In genomic region chr10:38402442-38403346, GRCh38 we compare ENCODE assay signal across 8 cellular contexts.
DNase-seq lines count a peak whose midpoint lies in the region; ATAC-seq, FAIRE-seq and TF ChIP-seq lines count a peak whose summit lies in the region.
"Not testable (repeated sequence)": the region's sequence is repeated elsewhere in the genome, so short reads cannot be mapped to it uniquely, and the experiment has no call there.

No MANE protein-coding gene starts in this region.

- H3K27ac Mint-ChIP-seq in endothelial cell (ENCODE audit: unreplicated experiment) = peak overlapping the region; percentile 80

- DNase-seq in DMS114 treated with DMSO at 0.1 percent for 48 hours (lab: John Stamatoyannopoulos, UW; ENCODE audit: unreplicated experiment) = peak; percentile 89
- peak; percentile 86 for DNase-seq in HTR-8/SVneo (ENCODE audit: insufficient read length, low spot score)
- peak; percentile 82 for DNase-seq in NT2/D1 (ENCODE audit: low read depth, low spot score)
- DNase-seq in activated CD8-positive, alpha-beta memory T cell treated with anti-CD3 and anti-CD28 coated beads, Interleukin-2, amount 50 U/mL, for 4 hours = peak; percentile 89
- peak; percentile 70 for DNase-seq in endothelial cell (ENCODE audit: low spot score)
- peak; percentile 96 for DNase-seq in mucosa of gallbladder (ENCODE audit: low spot score)
- peak; percentile 83 for DNase-seq in stimulated activated CD8-positive, alpha-beta memory T cell treated with anti-CD3 and anti-CD28 coated beads, Interleukin-4, amount 100 ng/mL, for 24 hours (ENCODE audit: low read depth)

- H3K4me1 ChIP-seq in NT2/D1 (ENCODE audit: insufficient read depth, insufficient read length) = not testable (repeated sequence)

- not testable (repeated sequence) for H3K36me3 Mint-ChIP-seq in endothelial cell (ENCODE audit: low read depth, unreplicated experiment)

- H3K4me3 Mint-ChIP-seq in endothelial cell (ENCODE audit: unreplicated experiment) = peak overlapping the region; percentile 85

- not testable (repeated sequence) for H3K27me3 ChIP-seq in NT2/D1 (ENCODE audit: insufficient read depth, insufficient read length)

- not testable (repeated sequence) for TF ChIP-seq CTCF in endothelial cell (IDR thresholded peaks at IDR 0.05; ENCODE audit: unreplicated experiment)

- FAIRE-seq in HTR-8/SVneo (lab: Jason Lieb, UNC) = not testable (repeated sequence)

- not testable (repeated sequence) for H3K9me3 Mint-ChIP-seq in endothelial cell (ENCODE audit: unreplicated experiment)

- not testable (repeated sequence) for H3K9me3 ChIP-seq in NT2/D1 (ENCODE audit: insufficient read depth, low read length)

- not testable (repeated sequence) for H3K27me3 Mint-ChIP-seq in endothelial cell (ENCODE audit: unreplicated experiment)

- ATAC-seq in GM21515 (IDR thresholded peaks at IDR 0.05; ENCODE audit: unreplicated experiment) = peak; percentile 99

- not testable (repeated sequence) for H3K4me1 Mint-ChIP-seq in endothelial cell (ENCODE audit: unreplicated experiment)

- H3K9ac ChIP-seq in NT2/D1 (ENCODE audit: insufficient read length, low read depth) = peak overlapping the region; percentile 76

- not testable (repeated sequence) for H3K36me3 ChIP-seq in NT2/D1 (ENCODE audit: insufficient read depth, insufficient read length, low read length)

- H3K4me3 ChIP-seq in NT2/D1 (ENCODE audit: insufficient read length, low read depth) = peak overlapping the region; percentile 56

Comparison
In these comparisons a context has a peak if more than half of its experiments do, and no peak if none do; other contexts are left out.
1. Peak in every context shown above with its lines: DNase-seq, ATAC-seq and H3K4me3 ChIP-seq.